1 cellular context compared by ENCODE assay signal in the genomic region with DNA sequence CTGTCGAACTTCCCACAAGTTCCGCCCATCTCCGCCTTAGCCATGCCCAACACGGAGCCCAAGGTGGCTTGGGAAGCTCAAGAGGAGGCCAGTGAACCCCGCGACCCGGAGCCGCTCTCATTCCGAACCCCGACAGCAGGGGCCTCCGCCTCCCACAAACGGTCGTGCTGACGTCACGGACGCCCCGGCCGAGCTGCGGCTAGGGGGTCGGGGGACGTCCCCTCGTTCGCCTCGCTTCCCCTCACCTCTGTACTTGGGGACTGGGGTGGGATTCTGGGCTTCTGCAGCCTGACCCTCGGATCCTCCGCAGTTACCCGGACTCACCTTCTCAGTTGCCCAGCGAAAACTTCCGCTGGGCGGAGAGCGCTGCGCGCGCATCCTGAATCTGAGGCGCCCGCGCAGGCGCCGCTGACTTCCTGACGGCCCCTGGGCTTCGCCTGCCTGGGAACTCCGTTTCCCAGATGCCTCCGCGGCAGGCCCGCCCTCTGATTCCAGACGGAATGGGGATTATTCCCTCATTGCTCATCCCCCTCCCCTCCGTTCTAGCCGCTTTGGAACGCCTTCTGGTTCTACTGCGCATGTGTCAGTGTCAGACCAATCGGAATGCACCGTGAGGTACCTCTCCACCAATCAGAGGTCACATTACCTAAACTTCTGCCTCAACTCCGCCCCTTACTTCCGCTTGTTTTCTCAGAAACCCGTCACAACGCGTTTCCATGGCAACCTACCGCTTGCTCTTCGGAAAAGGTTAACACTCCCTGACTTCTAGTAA.
A peak's percentile ranks its signal among the peaks of the same experiment; 100 is the strongest.
TF ChIP-seq lines count a peak whose summit lies in the region.

VRK3 (minus strand) TSS at position 351 of the 772 bp plus-strand sequence. CDS start 9,210 bp downstream, outside the sequence.

TF ChIP-seq in HepG2, 621 proteins besides CTCF, POLR2A, EP300 and RAD21 (continued from another document and continues in another):
- TF ChIP-seq ZNF142 (CRISPR knock-in tag; IDR thresholded peaks at IDR 0.05) (no peak), ZFX (CRISPR knock-in tag; IDR thresholded peaks at IDR 0.05; ENCODE audit: low read depth) (peak; percentile 66; the same call in 1 of the 2 replicates), ZNF274 (CRISPR knock-in tag; IDR thresholded peaks at IDR 0.05) (no peak), ZFYVE20 (CRISPR knock-in tag; IDR thresholded peaks at IDR 0.05; ENCODE audit: borderline replicate concordance, low read depth) (no peak), ZSCAN9 (CRISPR knock-in tag; IDR thresholded peaks at IDR 0.05; ENCODE audit: borderline replicate concordance) (no peak), ZNF143 (CRISPR knock-in tag; IDR thresholded peaks at IDR 0.05) (peak; percentile 82), ZBTB33 (CRISPR knock-in tag; IDR thresholded peaks at IDR 0.05) (no peak), HNRNPUL1 (IDR thresholded peaks at IDR 0.05; ENCODE audit: low read depth, low read length) (no peak), GLMP (CRISPR knock-in tag; IDR thresholded peaks at IDR 0.05; ENCODE audit: borderline replicate concordance) (no peak), ERF (CRISPR knock-in tag; IDR thresholded peaks at IDR 0.05) (peak; percentile 69), ZNF710 (CRISPR knock-in tag; IDR thresholded peaks at IDR 0.05; ENCODE audit: borderline replicate concordance) (no peak), SNAPC4 (CRISPR knock-in tag; IDR thresholded peaks at IDR 0.05) (no peak), NR2C2 (CRISPR knock-in tag; IDR thresholded peaks at IDR 0.05; ENCODE audit: borderline replicate concordance) (peak; percentile 45; the same call in 1 of the 2 replicates), YEATS4 (CRISPR knock-in tag; IDR thresholded peaks at IDR 0.05; ENCODE audit: borderline replicate concordance) (no peak), MIER3 (CRISPR knock-in tag; IDR thresholded peaks at IDR 0.05; ENCODE audit: borderline replicate concordance) (no peak), MLX (CRISPR knock-in tag; IDR thresholded peaks at IDR 0.05) (no peak), ZSCAN22 (CRISPR knock-in tag; IDR thresholded peaks at IDR 0.05) (no peak), ZBTB42 (CRISPR knock-in tag; IDR thresholded peaks at IDR 0.05) (no peak), ZNF441 (CRISPR knock-in tag; IDR thresholded peaks at IDR 0.05; ENCODE audit: borderline replicate concordance) (0 out of 2 replicates have a peak, but pooled peaks have one; percentile 39), SPEN (CRISPR knock-in tag; IDR thresholded peaks at IDR 0.05; ENCODE audit: low read depth) (0 out of 2 replicates have a peak, but pooled peaks have one; percentile 23), ARID2 (CRISPR knock-in tag; IDR thresholded peaks at IDR 0.05; ENCODE audit: borderline replicate concordance) (no peak), AHR (CRISPR knock-in tag; IDR thresholded peaks at IDR 0.05) (no peak), DRAP1 (CRISPR knock-in tag; IDR thresholded peaks at IDR 0.05) (no peak), DPF2 (CRISPR knock-in tag; IDR thresholded peaks at IDR 0.05; ENCODE audit: borderline replicate concordance, low read depth) (no peak), MXD4 (CRISPR knock-in tag; IDR thresholded peaks at IDR 0.05) (no peak)
- TF ChIP-seq, protein P1, sequence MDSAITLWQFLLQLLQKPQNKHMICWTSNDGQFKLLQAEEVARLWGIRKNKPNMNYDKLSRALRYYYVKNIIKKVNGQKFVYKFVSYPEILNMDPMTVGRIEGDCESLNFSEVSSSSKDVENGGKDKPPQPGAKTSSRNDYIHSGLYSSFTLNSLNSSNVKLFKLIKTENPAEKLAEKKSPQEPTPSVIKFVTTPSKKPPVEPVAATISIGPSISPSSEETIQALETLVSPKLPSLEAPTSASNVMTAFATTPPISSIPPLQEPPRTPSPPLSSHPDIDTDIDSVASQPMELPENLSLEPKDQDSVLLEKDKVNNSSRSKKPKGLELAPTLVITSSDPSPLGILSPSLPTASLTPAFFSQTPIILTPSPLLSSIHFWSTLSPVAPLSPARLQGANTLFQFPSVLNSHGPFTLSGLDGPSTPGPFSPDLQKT (CRISPR knock-in tag; IDR thresholded peaks at IDR 0.05; ENCODE audit: borderline replicate concordance): no peak
- TF ChIP-seq, protein P2, sequence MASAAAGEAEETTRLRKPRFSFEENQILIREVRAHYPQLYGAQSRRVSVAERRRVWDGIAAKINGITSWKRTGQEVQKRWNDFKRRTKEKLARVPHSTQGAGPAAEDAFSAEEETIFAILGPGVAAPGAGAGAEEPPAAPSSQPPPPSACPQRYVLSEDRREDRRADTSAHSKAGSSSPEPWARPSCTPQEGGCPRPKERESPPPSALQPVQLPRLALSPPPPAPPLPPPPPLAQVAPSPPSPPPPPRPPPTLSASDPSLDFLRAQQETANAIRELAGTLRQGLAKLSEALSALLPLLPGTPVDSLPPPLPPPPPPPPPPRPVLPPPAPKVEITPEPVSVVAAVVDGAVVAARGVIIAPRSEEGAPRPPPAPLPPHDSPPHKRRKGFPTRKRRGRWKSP (CRISPR knock-in tag; IDR thresholded peaks at IDR 0.05): no peak
- TF ChIP-seq, protein P3, sequence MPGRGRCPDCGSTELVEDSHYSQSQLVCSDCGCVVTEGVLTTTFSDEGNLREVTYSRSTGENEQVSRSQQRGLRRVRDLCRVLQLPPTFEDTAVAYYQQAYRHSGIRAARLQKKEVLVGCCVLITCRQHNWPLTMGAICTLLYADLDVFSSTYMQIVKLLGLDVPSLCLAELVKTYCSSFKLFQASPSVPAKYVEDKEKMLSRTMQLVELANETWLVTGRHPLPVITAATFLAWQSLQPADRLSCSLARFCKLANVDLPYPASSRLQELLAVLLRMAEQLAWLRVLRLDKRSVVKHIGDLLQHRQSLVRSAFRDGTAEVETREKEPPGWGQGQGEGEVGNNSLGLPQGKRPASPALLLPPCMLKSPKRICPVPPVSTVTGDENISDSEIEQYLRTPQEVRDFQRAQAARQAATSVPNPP (CRISPR knock-in tag; IDR thresholded peaks at IDR 0.05): no peak
